ENCODE assay signal across 18 cellular contexts in the genomic region with DNA sequence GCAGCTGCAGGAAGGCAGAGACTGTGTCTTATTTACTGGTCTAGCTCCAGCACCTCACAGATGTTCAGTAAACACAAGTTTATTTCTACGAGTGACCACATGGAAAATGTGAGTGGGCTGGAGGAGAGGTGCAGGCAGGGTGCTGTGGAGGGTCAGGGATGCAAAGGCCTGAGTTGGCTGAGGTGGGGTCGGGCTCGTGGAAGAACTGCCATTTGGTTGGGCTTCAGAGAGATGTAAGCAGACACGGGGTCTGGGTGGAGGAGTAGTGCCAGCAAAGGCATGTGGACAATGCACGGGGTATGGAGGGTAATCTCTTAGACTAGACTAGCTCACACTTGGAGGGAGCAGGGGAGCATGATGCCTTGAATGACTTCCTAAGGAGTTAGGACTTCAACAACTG.
DNase-seq lines count a peak whose midpoint lies in the region; ATAC-seq and TF ChIP-seq lines count a peak whose summit lies in the region.
"Had no signal": no experiment of that assay in that cellular context is flagged by ENCODE, and none has a peak within 500 bp of the region (broad histone marks: within the 10 kb centered on the region; RNA-seq: fewer than 3 reads in every experiment).

No MANE protein-coding gene starts in this region.

- no peak overlapping the region for H3K27ac ChIP-seq in spleen
- no peak overlapping the region for H3K27ac ChIP-seq in mesendoderm (ENCODE audit: low read depth, low read length)
- H3K27ac ChIP-seq: upper lobe of left lung had no signal

- H3K79me1 ChIP-seq in mesendoderm (ENCODE audit: low read length): no peaks in the 10 kb centered on the region

- no peaks in the 10 kb centered on the region for H3K9me3 ChIP-seq in spleen
- H3K9me3 ChIP-seq: upper lobe of left lung had no signal

- no peak overlapping the region for H2BK5ac ChIP-seq in mesendoderm (ENCODE audit: low read length)

- H3K18ac ChIP-seq in mesendoderm (ENCODE audit: low read length): no peak overlapping the region

- no peak overlapping the region for H2BK120ac ChIP-seq in mesendoderm (ENCODE audit: low read depth, low read length)

- no peaks in the 10 kb centered on the region for H3K79me2 ChIP-seq in mesendoderm (ENCODE audit: control insufficient read depth, insufficient read depth, low read length)

- H3K4me1 ChIP-seq in spleen: no peaks in the 10 kb centered on the region
- H3K4me1 ChIP-seq in mesendoderm (ENCODE audit: control insufficient read depth, low read depth, low read length): no peaks in the 10 kb centered on the region
- H3K4me1 ChIP-seq: upper lobe of left lung had no signal

- no peak overlapping the region for H3K23ac ChIP-seq in mesendoderm (ENCODE audit: low read length)

- H3K36me3 Mint-ChIP-seq in activated naive CD4-positive, alpha-beta T cell treated with anti-CD3 and anti-CD28 coated beads, Interleukin-2, amount 10 ng/mL, durations not matched to agents 7 days and 5 days: no peaks in the 10 kb centered on the region
- no peaks in the 10 kb centered on the region for H3K36me3 Mint-ChIP-seq in activated CD4-positive, alpha-beta memory T cell treated with anti-CD3 and anti-CD28 coated beads, Interleukin-2, amount 10 ng/mL, durations not matched to agents 7 days and 5 days (ENCODE audit: low read depth)
- H3K36me3 Mint-ChIP-seq: brain had no signal

- no peak overlapping the region for H4K5ac ChIP-seq in mesendoderm (ENCODE audit: low read length)

- H3K56ac ChIP-seq in mesendoderm (ENCODE audit: low read length): no peak overlapping the region

- H3K27me3 Mint-ChIP-seq in activated naive CD4-positive, alpha-beta T cell treated with anti-CD3 and anti-CD28 coated beads, Interleukin-2, amount 10 ng/mL, durations not matched to agents 7 days and 5 days: peaks cover 14% of the 10 kb centered on the region
- H3K27me3 Mint-ChIP-seq in activated CD4-positive, alpha-beta memory T cell treated with anti-CD3 and anti-CD28 coated beads, Interleukin-2, amount 10 ng/mL, durations not matched to agents 7 days and 5 days: no peaks in the 10 kb centered on the region

- H3K27me3 ChIP-seq in spleen (replicated peaks in 1 of 7) (peaks cover 0 to 5% (median 0%) of the 10 kb centered on the region in 7 donors), mesendoderm (ENCODE audit: insufficient read depth, low read length, poor library complexity) (no peaks in the 10 kb centered on the region)
- H3K27me3 ChIP-seq: upper lobe of left lung had no signal

- peaks cover 4% of the 10 kb centered on the region for H3K9me3 Mint-ChIP-seq in activated naive CD4-positive, alpha-beta T cell treated with anti-CD3 and anti-CD28 coated beads, Interleukin-2, amount 10 ng/mL, durations not matched to agents 7 days and 5 days
- peaks cover 5% of the 10 kb centered on the region for H3K9me3 Mint-ChIP-seq in activated CD4-positive, alpha-beta memory T cell treated with anti-CD3 and anti-CD28 coated beads, Interleukin-2, amount 10 ng/mL, durations not matched to agents 7 days and 5 days

- H2AK5ac ChIP-seq in mesendoderm (ENCODE audit: low read length): no peak overlapping the region

- TF ChIP-seq CTCF in spleen (IDR thresholded peaks at IDR 0.05 in 8 of 11, conservative IDR thresholded peaks at IDR 0.05 in 3 of 11): no peak

- no peak for ATAC-seq in GM19467 (IDR thresholded peaks at IDR 0.05; ENCODE audit: unreplicated experiment)

- H2BK15ac ChIP-seq in mesendoderm (replicated peaks; ENCODE audit: low read depth): no peak overlapping the region

- H3K4ac ChIP-seq in mesendoderm (ENCODE audit: low read depth, low read length): no peak overlapping the region

- H3K4me2 ChIP-seq in mesendoderm (ENCODE audit: low read length): no peak overlapping the region

- H3K9ac ChIP-seq in mesendoderm (ENCODE audit: low read length): no peak overlapping the region

- H4K8ac ChIP-seq in mesendoderm (ENCODE audit: low read depth, low read length): no peak overlapping the region

- no peak overlapping the region for H3K27ac Mint-ChIP-seq in activated naive CD4-positive, alpha-beta T cell treated with anti-CD3 and anti-CD28 coated beads, Interleukin-2, amount 10 ng/mL, durations not matched to agents 7 days and 5 days
- H3K27ac Mint-ChIP-seq in activated CD4-positive, alpha-beta memory T cell treated with anti-CD3 and anti-CD28 coated beads, Interleukin-2, amount 10 ng/mL, durations not matched to agents 7 days and 5 days: no peak overlapping the region
- H3K27ac Mint-ChIP-seq: activated CD4-positive, alpha-beta T cell treated with anti-CD3 and anti-CD28 coated beads, Interleukin-2, amount 10 ng/mL, durations not matched to agents 24 days and 14 days; brain; memory B cell had no signal

- WGBS in spleen, 5 donors: 73 to 90% (median 76%) methylated on average over 5 of the region's 5 CpGs
- WGBS in mesendoderm (ENCODE audit: extremely low coverage, insufficient coverage, low lambda C conversion rate): no CpG with 5 or more reads among the region's 5 CpGs

- no peak for TF ChIP-seq POLR2A in spleen (IDR thresholded peaks at IDR 0.05)

- DNase-seq in activated naive CD4-positive, alpha-beta T cell treated with anti-CD3 and anti-CD28 coated beads, Interleukin-2, amount 10 ng/mL, durations not matched to agents 7 days and 5 days: peak; percentile 2
- DNase-seq in activated naive CD4-positive, alpha-beta T cell treated with Interleukin-2 at 50 U/mL for 16 hours: no peak
- peak; percentile 5 for DNase-seq in activated CD4-positive, alpha-beta memory T cell treated with anti-CD3 and anti-CD28 coated beads, Interleukin-2, amount 10 ng/mL, durations not matched to agents 7 days and 5 days
- DNase-seq in islet precursor cell: peak; percentile 14
- peak; percentile 16 for DNase-seq in spleen
- DNase-seq in kidney glomerular epithelial cell (lab: John Stamatoyannopoulos, UW): no peak
- no peak for DNase-seq in mesendoderm
- DNase-seq: activated CD4-positive, alpha-beta T cell treated with anti-CD3 and anti-CD28 coated beads, Interleukin-2, amount 10 ng/mL, durations not matched to agents 24 days and 14 days; DMS53; NCI-H1417 treated with DMSO at 0.1 percent for 48 hours; NCI-H446 treated with DMSO at 0.1 percent for 48 hours; nucleus accumbens; OCI-M1; retina had no signal

- intact Hi-C loops in spleen (cut with DNase I; ENCODE audit: low total_unique reads): no loop called here

- H3K4me3 ChIP-seq in spleen: no peak overlapping the region
- no peak overlapping the region for H3K4me3 ChIP-seq in mesendoderm (ENCODE audit: low read length)
- H3K4me3 ChIP-seq: upper lobe of left lung had no signal

- CTCF ChIA-PET in activated naive CD4-positive, alpha-beta T cell treated with anti-CD3 and anti-CD28 coated beads, Interleukin-2, amount 10 ng/mL, durations not matched to agents 7 days and 5 days (lab: Charles Lee): no interaction called here
- CTCF ChIA-PET in activated CD4-positive, alpha-beta memory T cell treated with anti-CD3 and anti-CD28 coated beads, Interleukin-2, amount 10 ng/mL, durations not matched to agents 7 days and 5 days (lab: Charles Lee): no interaction called here

- POLR2A ChIA-PET in activated CD4-positive, alpha-beta memory T cell treated with anti-CD3 and anti-CD28 coated beads, Interleukin-2, amount 10 ng/mL, durations not matched to agents 7 days and 5 days (lab: Charles Lee): no interaction called here

- H3K36me3 ChIP-seq in spleen (peaks cover 0 to 15% (median 0%) of the 10 kb centered on the region in 6 donors), mesendoderm (ENCODE audit: control insufficient read depth, insufficient read depth, low read length) (no peaks in the 10 kb centered on the region)
- H3K36me3 ChIP-seq: upper lobe of left lung had no signal

- no peaks in the 10 kb centered on the region for H3K4me1 Mint-ChIP-seq in activated naive CD4-positive, alpha-beta T cell treated with anti-CD3 and anti-CD28 coated beads, Interleukin-2, amount 10 ng/mL, durations not matched to agents 7 days and 5 days
- H3K4me1 Mint-ChIP-seq in activated CD4-positive, alpha-beta memory T cell treated with anti-CD3 and anti-CD28 coated beads, Interleukin-2, amount 10 ng/mL, durations not matched to agents 7 days and 5 days: no peaks in the 10 kb centered on the region
- H3K4me1 Mint-ChIP-seq: activated CD4-positive, alpha-beta T cell treated with anti-CD3 and anti-CD28 coated beads, Interleukin-2, amount 10 ng/mL, durations not matched to agents 24 days and 14 days; brain; memory B cell had no signal

- no peak overlapping the region for H3K4me3 Mint-ChIP-seq in activated naive CD4-positive, alpha-beta T cell treated with anti-CD3 and anti-CD28 coated beads, Interleukin-2, amount 10 ng/mL, durations not matched to agents 7 days and 5 days
- no peak overlapping the region for H3K4me3 Mint-ChIP-seq in activated CD4-positive, alpha-beta memory T cell treated with anti-CD3 and anti-CD28 coated beads, Interleukin-2, amount 10 ng/mL, durations not matched to agents 7 days and 5 days
- H3K4me3 Mint-ChIP-seq: activated CD4-positive, alpha-beta T cell treated with anti-CD3 and anti-CD28 coated beads, Interleukin-2, amount 10 ng/mL, durations not matched to agents 24 days and 14 days; brain; memory B cell had no signal

Comparison
In these comparisons a context has a peak if more than half of its experiments do, and no peak if none do; other contexts are left out.
1. DNase-seq: peak in activated naive CD4-positive, alpha-beta T cell treated with anti-CD3 and anti-CD28 coated beads, Interleukin-2, amount 10 ng/mL, durations not matched to agents 7 days and 5 days (single experiment), activated CD4-positive, alpha-beta memory T cell treated with anti-CD3 and anti-CD28 coated beads, Interleukin-2, amount 10 ng/mL, durations not matched to agents 7 days and 5 days (single experiment), islet precursor cell (single experiment) and spleen (single experiment); none in activated naive CD4-positive, alpha-beta T cell treated with Interleukin-2 at 50 U/mL for 16 hours (single experiment), kidney glomerular epithelial cell (single experiment) and mesendoderm (single experiment).